21 cellular contexts compared by ENCODE assay signal in the genomic region with DNA sequence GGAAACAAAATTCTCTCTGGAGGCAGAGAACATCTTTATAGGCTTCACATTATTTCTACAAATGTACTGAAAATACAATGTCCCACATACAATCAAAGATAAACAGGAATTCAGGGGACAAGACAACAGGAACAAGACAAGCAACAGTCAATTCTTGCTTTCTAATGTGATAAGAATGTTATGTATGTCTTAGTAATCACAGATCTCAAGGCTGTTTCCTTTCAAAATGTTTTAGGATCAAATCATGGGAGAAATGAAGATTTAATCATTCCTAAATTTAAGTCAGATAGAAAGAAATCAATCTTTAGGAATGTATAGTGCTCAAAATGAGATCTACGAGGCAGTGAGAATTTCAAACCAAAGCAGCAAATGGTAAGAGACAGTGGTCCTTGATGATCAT. TPM values are rescaled to one million over a fixed set of nuclear protein-coding genes. Genes with fewer than 3 reads are reported as not detected.
DNase-seq lines count a peak whose midpoint lies in the region; TF ChIP-seq lines count a peak whose summit lies in the region.
"Had no signal": no experiment of that assay in that cellular context is flagged by ENCODE, and none has a peak within 500 bp of the region (broad histone marks: within the 10 kb centered on the region; RNA-seq: fewer than 3 reads in every experiment).

No MANE protein-coding gene starts in this region.

- peaks cover 4% of the 10 kb centered on the region for H3K36me3 ChIP-seq in smooth muscle cell (ENCODE audit: low read depth)

- H3K9me3 Mint-ChIP-seq in activated naive CD4-positive, alpha-beta T cell treated with anti-CD3 and anti-CD28 coated beads, Interleukin-2, amount 10 ng/mL, durations not matched to agents 7 days and 5 days = no peaks in the 10 kb centered on the region
- H3K9me3 Mint-ChIP-seq: activated T-cell treated with anti-CD3 and anti-CD28 coated beads, Interleukin-2, amount 50 U/mL, for 4 hours; T-helper 2 cell treated with Interferon-gamma antibody and Interleukin-4, amounts not matched to agents 5 μg/mL and 100 μg/mL, for 36 hours had no signal

- TF ChIP-seq CTCF in smooth muscle cell (IDR thresholded peaks at IDR 0.05; ENCODE audit: borderline replicate concordance, insufficient read depth, poor library complexity, severe bottlenecking) = no peak

- DNase-seq in activated naive CD4-positive, alpha-beta T cell treated with anti-CD3 and anti-CD28 coated beads, Interleukin-2, amount 10 ng/mL, durations not matched to agents 7 days and 5 days = no peak
- no peak for DNase-seq in activated naive CD4-positive, alpha-beta T cell (lab: John Stamatoyannopoulos, UW)
- DNase-seq in LHCN-M2 (ENCODE audit: low read depth) = peak; percentile 40
- DNase-seq in fibroblast of peridontal ligament (ENCODE audit: extremely low read depth) = peak; percentile 46
- DNase-seq in smooth muscle cell (lab: John Stamatoyannopoulos, UW; ENCODE audit: unreplicated experiment) = no peak
- no peak for DNase-seq in NCI-H2029 (lab: John Stamatoyannopoulos, UW)
- no peak for DNase-seq in DMS 273 treated with DMSO at 0.1 percent for 48 hours (lab: John Stamatoyannopoulos, UW)
- DNase-seq in glomerular visceral epithelial cell (ENCODE audit: extremely low spot score) = no peak
- DNase-seq: activated CD4-positive, alpha-beta T cell treated with anti-CD3 and anti-CD28 coated beads for 1 hour; activated T-cell treated with anti-CD3 and anti-CD28 coated beads, Interleukin-2, amount 50 U/mL, for 4 hours; amniotic stem cell; DMS153; erythroblast; hippocampal formation; MV-4-11; naive thymus-derived CD8-positive, alpha-beta T cell; NCI-H2107; stimulated activated CD4-positive, alpha-beta T cell treated with anti-CD3 and anti-CD28 coated beads, Interleukin-1b, Interleukin-23, amount 100 ng/mL, for 48 hours had no signal

- H3K4me1 ChIP-seq in smooth muscle cell (ENCODE audit: low read depth) = peaks cover 62% of the 10 kb centered on the region

- no peak overlapping the region for H3K4me3 ChIP-seq in smooth muscle cell
- H3K4me3 ChIP-seq: coronary artery, thoracic aorta had no signal

- peaks cover 75% of the 10 kb centered on the region for H3K36me3 Mint-ChIP-seq in activated naive CD4-positive, alpha-beta T cell treated with anti-CD3 and anti-CD28 coated beads, Interleukin-2, amount 10 ng/mL, durations not matched to agents 7 days and 5 days

- H3K27me3 ChIP-seq in smooth muscle cell (ENCODE audit: low read depth) = no peaks in the 10 kb centered on the region

- peak overlapping the region; percentile 96 for H3K27ac Mint-ChIP-seq in activated naive CD4-positive, alpha-beta T cell treated with anti-CD3 and anti-CD28 coated beads, Interleukin-2, amount 10 ng/mL, durations not matched to agents 7 days and 5 days

- peaks cover 36% of the 10 kb centered on the region for H3F3A ChIP-seq in smooth muscle cell (ENCODE audit: low read depth)

- peaks cover 87% of the 10 kb centered on the region for H3K4me1 Mint-ChIP-seq in activated naive CD4-positive, alpha-beta T cell treated with anti-CD3 and anti-CD28 coated beads, Interleukin-2, amount 10 ng/mL, durations not matched to agents 7 days and 5 days

- H3K4me2 ChIP-seq in smooth muscle cell = peak overlapping the region; percentile 6

- H3K9ac ChIP-seq in smooth muscle cell (ENCODE audit: low read depth) = no peak overlapping the region

- no peak overlapping the region for H3K4me3 Mint-ChIP-seq in activated naive CD4-positive, alpha-beta T cell treated with anti-CD3 and anti-CD28 coated beads, Interleukin-2, amount 10 ng/mL, durations not matched to agents 7 days and 5 days
- H3K4me3 Mint-ChIP-seq: activated T-cell treated with anti-CD3 and anti-CD28 coated beads, Interleukin-2, amount 50 U/mL, for 4 hours; T-helper 2 cell treated with Interferon-gamma antibody and Interleukin-4, amounts not matched to agents 5 μg/mL and 100 μg/mL, for 36 hours had no signal

- H3K27ac ChIP-seq in smooth muscle cell (ENCODE audit: low read depth) = peak overlapping the region; percentile 99
- H3K27ac ChIP-seq: coronary artery had no signal

- no peaks in the 10 kb centered on the region for H3K27me3 Mint-ChIP-seq in activated naive CD4-positive, alpha-beta T cell treated with anti-CD3 and anti-CD28 coated beads, Interleukin-2, amount 10 ng/mL, durations not matched to agents 7 days and 5 days
- H3K27me3 Mint-ChIP-seq: naive thymus-derived CD8-positive, alpha-beta T cell had no signal

- CTCF ChIA-PET in activated naive CD4-positive, alpha-beta T cell treated with anti-CD3 and anti-CD28 coated beads, Interleukin-2, amount 10 ng/mL, durations not matched to agents 7 days and 5 days (lab: Charles Lee) = interaction anchor here (1.2 kb wide), 1 partner anchor 28 kb away, joined by 3 read pairs; no protein-coding TSS in a partner anchor

- WGBS in smooth muscle cell (ENCODE audit: low lambda C conversion rate) = 91% methylated on average over 1 of the region's 1 CpG

- H3K9me3 ChIP-seq in smooth muscle cell (replicated peaks; ENCODE audit: low read depth) = no peaks in the 10 kb centered on the region
- H3K9me3 ChIP-seq: thoracic aorta had no signal

- H4K20me1 ChIP-seq in smooth muscle cell (ENCODE audit: low read depth) = no peaks in the 10 kb centered on the region

- H3K79me2 ChIP-seq in smooth muscle cell (ENCODE audit: low read depth) = peaks cover 80% of the 10 kb centered on the region

- H2AFZ ChIP-seq in smooth muscle cell (ENCODE audit: low read depth) = no peak overlapping the region

RNA-seq across cellular contexts. Expression of a gene that starts 32.1 kb away (rescaled TPM):
- total RNA-seq in LHCN-M2 (2014; rRNA removed) = 6.3 and 10.6 TPM in 2 replicates
- polyA plus RNA-seq in LHCN-M2 (2012) = 25.4 TPM
- 127 and 139 TPM in 2 replicates for total RNA-seq in smooth muscle cell
- polyA plus RNA-seq in smooth muscle cell = 75.2 and 85.6 TPM in 2 replicates

Comparison
In these comparisons a context has a peak if more than half of its experiments do, and no peak if none do; other contexts are left out.
1. DNase-seq: peak in LHCN-M2 (single experiment) and fibroblast of peridontal ligament (single experiment); none in activated naive CD4-positive, alpha-beta T cell treated with anti-CD3 and anti-CD28 coated beads, Interleukin-2, amount 10 ng/mL, durations not matched to agents 7 days and 5 days (single experiment), activated naive CD4-positive, alpha-beta T cell (0 of 4), smooth muscle cell (single experiment), NCI-H2029 (single experiment), DMS 273 treated with DMSO at 0.1 percent for 48 hours (single experiment) and glomerular visceral epithelial cell (single experiment).
2. RNA of a gene that starts 32.1 kb away (total RNA-seq): 127 to 139 TPM in smooth muscle cell; 6.3 to 10.6 TPM in LHCN-M2; every median in the first group is over 10 times any median in the second.